Comparison of ENCODE assay signal across 1 cellular context in genomic region chr11:50379484-50379883, GRCh38.
TF ChIP-seq lines count a peak whose summit lies in the region.

No MANE protein-coding gene starts in this region.

TF ChIP-seq in HepG2, 621 proteins besides CTCF, POLR2A, EP300 and RAD21 (continued from another document):
- TF ChIP-seq ZNF280D (CRISPR knock-in tag; IDR thresholded peaks at IDR 0.05) (no peak), MAFK (conservative IDR thresholded peaks at IDR 0.05 in 1 of 2, IDR thresholded peaks at IDR 0.05 in 1 of 2; ENCODE audit: low read length in 2 of 2) (peak; percentile 60 to 87)
